25 cellular contexts compared by ENCODE assay signal in genomic region chr10:37947526-37947925, GRCh38.
"Had no signal": no experiment of that assay in that cellular context is flagged by ENCODE, and none has a peak within 500 bp of the region (broad histone marks: within the 10 kb centered on the region; RNA-seq: fewer than 3 reads in every experiment).

No MANE protein-coding gene starts in this region.

- DNase-seq: islet precursor cell; left ventricle myocardium inferior; mesendoderm; naive B cell; natural killer cell; nephron progenitor cell; ovary; retina; right cardiac atrium; stimulated activated CD4-positive, alpha-beta T cell treated with anti-CD3 and anti-CD28 coated beads, Interleukin-12 subunit alpha, Interleukin-12 subunit beta, amount 100 ng/mL, for 4 hours; stimulated activated CD4-positive, alpha-beta T cell treated with anti-CD3 and anti-CD28 coated beads, Interleukin-15, amount 100 ng/mL, for 24 hours; stimulated activated CD4-positive, alpha-beta T cell treated with anti-CD3 and anti-CD28 coated beads, Interleukin-2, amount 100 ng/mL, for 24 hours; stimulated activated CD4-positive, alpha-beta T cell treated with anti-CD3 and anti-CD28 coated beads, Interleukin-4, amount 100 ng/mL, for 1 hour; stimulated activated naive B cell treated with anti-CD40 and anti-IgM and Interleukin-4, amounts not matched to agents 10 μg/mL and 1 μg/mL and 100 μg/mL, for 72 hours; stimulated activated naive CD8-positive, alpha-beta T cell treated with anti-CD3 and anti-CD28 coated beads, Interleukin-15, Interleukin-2, amounts not matched to agents 100 U/mL and 50 U/mL, for 24 hours; stomach; testis; thyroid gland; transverse colon; upper lobe of left lung had no signal

- ATAC-seq: natural killer cell; right cardiac atrium; sciatic nerve; stimulated activated naive B cell treated with anti-CD40 and anti-IgM and Interleukin-4, amounts not matched to agents 10 μg/mL and 1 μg/mL and 100 μg/mL, for 72 hours; stimulated activated naive CD8-positive, alpha-beta T cell treated with anti-CD3 and anti-CD28 coated beads, Interleukin-15, Interleukin-2, amounts not matched to agents 100 U/mL and 50 U/mL, for 24 hours had no signal

- H3K4me3 ChIP-seq: hepatocyte, left ventricle myocardium inferior, lung, neural progenitor cell, ovary, skin epidermis, stomach, testis, thyroid gland, transverse colon, upper lobe of left lung had no signal
